ENCODE assay signal across 19 cellular contexts in genomic region chr19:19471682-19472081, GRCh38. TPM values are rescaled to one million over a fixed set of nuclear protein-coding genes. Genes with fewer than 3 reads are reported as not detected.
DNase-seq lines count a peak whose midpoint lies in the region; ATAC-seq and TF ChIP-seq lines count a peak whose summit lies in the region.
"Had no signal": no experiment of that assay in that cellular context is flagged by ENCODE, and none has a peak within 500 bp of the region (broad histone marks: within the 10 kb centered on the region; RNA-seq: fewer than 3 reads in every experiment).

No MANE protein-coding gene starts in this region.

- H3K27me3 ChIP-seq in GM23248 (replicated peaks; ENCODE audit: insufficient read depth) (no peaks in the 10 kb centered on the region), spleen (replicated peaks in 1 of 7) (no peaks in the 10 kb centered on the region)

- H3K27ac ChIP-seq in GM23248 (no peak overlapping the region), spleen (peak overlapping the region in 4 of 8 donors; percentile 20 to 75 (median 66))

- no peak overlapping the region for H3K9ac ChIP-seq in GM23248

- peaks cover 100% of the 10 kb centered on the region for H3K79me2 ChIP-seq in GM23248 (ENCODE audit: insufficient read depth)

- peaks cover 69% of the 10 kb centered on the region for H3K4me1 Mint-ChIP-seq in stimulated activated naive CD8-positive, alpha-beta T cell treated with anti-CD3 and anti-CD28 coated beads, Interleukin-15, Interleukin-2, amounts not matched to agents 100 ng/mL and 50 ng/mL, for 24 hours (ENCODE audit: low read depth)
- H3K4me1 Mint-ChIP-seq in stimulated activated naive CD8-positive, alpha-beta T cell treated with anti-CD3 and anti-CD28 coated beads, Interleukin-15, amount 100 ng/mL, for 72 hours: peaks cover 62% of the 10 kb centered on the region
- H3K4me1 Mint-ChIP-seq in T-cell (peaks cover 54 to 72% (median 62%) of the 10 kb centered on the region in 3 donors), mesothelial cell of epicardium (peaks cover 13% of the 10 kb centered on the region)

- peaks cover 20% of the 10 kb centered on the region for H3K36me3 ChIP-seq in GM23248 (ENCODE audit: low read depth)
- H3K36me3 ChIP-seq in spleen: peaks cover 0 to 61% (median 19%) of the 10 kb centered on the region in 6 donors

- POLR2A ChIA-PET in T-cell (lab: Charles Lee): interaction anchor here (0.6 to 0.7 kb wide), 2 partner anchors 27 to 1314 kb away, joined by 3 read pairs; no protein-coding TSS in a partner anchor

- WGBS in GM23248 (ENCODE audit: low coverage in 1 of 2, low lambda C conversion rate in 2 of 2, missing lambda C conversion rate in 2 of 2), 2 experiments: 82% methylated on average over 6 of the region's 6 CpGs
- WGBS in spleen, 5 donors: 68 to 79% (median 72%) methylated on average over 6 of the region's 6 CpGs

- peaks cover 14% of the 10 kb centered on the region; the same call in 1 of the 2 replicates for H3F3A ChIP-seq in GM23248 (ENCODE audit: insufficient read depth)

- no peak overlapping the region for H3K4me2 ChIP-seq in GM23248 (ENCODE audit: unreplicated experiment)
- H3K4me2 ChIP-seq: smooth muscle cell had no signal

- no peak for ATAC-seq in stimulated activated naive CD8-positive, alpha-beta T cell treated with anti-CD3 and anti-CD28 coated beads, Interleukin-15, amount 100 ng/mL, for 72 hours
- ATAC-seq in T-cell (replicated peaks in 1 of 4): peak in 1 of 4 experiments; percentile 19

- H3K9me3 Mint-ChIP-seq in stimulated activated naive CD8-positive, alpha-beta T cell treated with anti-CD3 and anti-CD28 coated beads, Interleukin-15, Interleukin-2, amounts not matched to agents 100 ng/mL and 50 ng/mL, for 24 hours: peaks cover 16% of the 10 kb centered on the region
- H3K9me3 Mint-ChIP-seq in stimulated activated naive CD8-positive, alpha-beta T cell treated with anti-CD3 and anti-CD28 coated beads, Interleukin-15, amount 100 ng/mL, for 72 hours: peaks cover 13 to 23% of the 10 kb centered on the region in 2 donors
- H3K9me3 Mint-ChIP-seq in T-cell (peaks cover 8 to 16% (median 16%) of the 10 kb centered on the region in 3 donors), mesothelial cell of epicardium (peaks cover 21% of the 10 kb centered on the region)

- no peak for DNase-seq in stimulated activated naive CD8-positive, alpha-beta T cell treated with anti-CD3 and anti-CD28 coated beads, Interleukin-15, amount 100 ng/mL, for 72 hours
- DNase-seq in T-cell (no peak), mesothelial cell of epicardium (ENCODE audit: low spot score in 2 of 2, unreplicated experiment in 2 of 2) (no peak), NCI-H146 (lab: John Stamatoyannopoulos, UW) (no peak), GM23248 (no peak), NCI-H2227 treated with DMSO at 0.1 percent for 48 hours (lab: John Stamatoyannopoulos, UW) (no peak), spleen (no peak)
- DNase-seq: activated CD4-positive, CD25-positive, alpha-beta regulatory T cell treated with anti-CD3 and anti-CD28 coated beads, Interleukin-2, amount 50 U/mL, for 72 hours; activated naive CD4-positive, alpha-beta T cell treated with anti-CD3 and anti-CD28 coated beads, Interleukin-2, amount 50 U/mL, for 16 hours; COR-L47; effector CD8-positive, alpha-beta T cell; EL; HCEC 1CT; midbrain; NCI-H1105 treated with DMSO at 0.1 percent for 48 hours; NCI-H69; Right ventricle myocardium superior had no signal

- H3K27ac Mint-ChIP-seq in stimulated activated naive CD8-positive, alpha-beta T cell treated with anti-CD3 and anti-CD28 coated beads, Interleukin-15, Interleukin-2, amounts not matched to agents 100 ng/mL and 50 ng/mL, for 24 hours: peak overlapping the region; percentile 33
- no peak overlapping the region for H3K27ac Mint-ChIP-seq in stimulated activated naive CD8-positive, alpha-beta T cell treated with anti-CD3 and anti-CD28 coated beads, Interleukin-15, amount 100 ng/mL, for 72 hours
- H3K27ac Mint-ChIP-seq in T-cell (peak overlapping the region; percentile 83 to 85), mesothelial cell of epicardium (peak overlapping the region; percentile 50)

- no peak for TF ChIP-seq POLR2A in spleen (IDR thresholded peaks at IDR 0.05)

- no peaks in the 10 kb centered on the region for H3K9me3 ChIP-seq in GM23248 (ENCODE audit: low read depth)
- H3K9me3 ChIP-seq in spleen: peaks cover 9 to 30% (median 25%) of the 10 kb centered on the region in 8 donors

- intact Hi-C loops in spleen (cut with DNase I; ENCODE audit: low total_unique reads): no loop called here

- H2AFZ ChIP-seq in GM23248: no peak overlapping the region

- H3K36me3 Mint-ChIP-seq in stimulated activated naive CD8-positive, alpha-beta T cell treated with anti-CD3 and anti-CD28 coated beads, Interleukin-15, Interleukin-2, amounts not matched to agents 100 ng/mL and 50 ng/mL, for 24 hours (ENCODE audit: low read depth): peaks cover 74% of the 10 kb centered on the region
- H3K36me3 Mint-ChIP-seq in T-cell (peaks cover 47% of the 10 kb centered on the region), mesothelial cell of epicardium (peaks cover 36% of the 10 kb centered on the region)

- H3K27me3 Mint-ChIP-seq in stimulated activated naive CD8-positive, alpha-beta T cell treated with anti-CD3 and anti-CD28 coated beads, Interleukin-15, Interleukin-2, amounts not matched to agents 100 ng/mL and 50 ng/mL, for 24 hours: no peaks in the 10 kb centered on the region
- no peaks in the 10 kb centered on the region for H3K27me3 Mint-ChIP-seq in stimulated activated naive CD8-positive, alpha-beta T cell treated with anti-CD3 and anti-CD28 coated beads, Interleukin-15, amount 100 ng/mL, for 72 hours
- H3K27me3 Mint-ChIP-seq in T-cell: no peaks in the 10 kb centered on the region
- no peaks in the 10 kb centered on the region for H3K27me3 Mint-ChIP-seq in mesothelial cell of epicardium (ENCODE audit: low read depth)

- in situ Hi-C loops in GM23248 (cut with MboI): no loop called here

- CTCF ChIA-PET in T-cell (lab: Charles Lee): interaction anchor here in 1 of 2 donors (0.7 to 1.0 kb wide), 2 partner anchors 65 to 66 kb away, joined by 3 to 4 read pairs; partner anchors contain the start of gene GATAD2A

- no peak for TF ChIP-seq CTCF in mesothelial cell of epicardium (IDR thresholded peaks at IDR 0.05; ENCODE audit: unreplicated experiment)
- no peak for TF ChIP-seq CTCF in spleen (IDR thresholded peaks at IDR 0.05 in 8 of 11, conservative IDR thresholded peaks at IDR 0.05 in 3 of 11)

- no peaks in the 10 kb centered on the region for H4K20me1 ChIP-seq in GM23248 (ENCODE audit: insufficient read depth)

- no peaks in the 10 kb centered on the region for H3K9me2 ChIP-seq in GM23248 (ENCODE audit: insufficient read depth)

- no peak overlapping the region for H3K4me3 ChIP-seq in GM23248
- H3K4me3 ChIP-seq in spleen: no peak overlapping the region
- H3K4me3 ChIP-seq: smooth muscle cell had no signal

- H3K4me1 ChIP-seq in GM23248 (ENCODE audit: insufficient read depth) (no peaks in the 10 kb centered on the region), spleen (peaks cover 34 to 73% (median 58%) of the 10 kb centered on the region in 6 donors)

- H3K4me3 Mint-ChIP-seq in stimulated activated naive CD8-positive, alpha-beta T cell treated with anti-CD3 and anti-CD28 coated beads, Interleukin-15, Interleukin-2, amounts not matched to agents 100 ng/mL and 50 ng/mL, for 24 hours: no peak overlapping the region
- no peak overlapping the region for H3K4me3 Mint-ChIP-seq in stimulated activated naive CD8-positive, alpha-beta T cell treated with anti-CD3 and anti-CD28 coated beads, Interleukin-15, amount 100 ng/mL, for 72 hours
- H3K4me3 Mint-ChIP-seq in T-cell (peak overlapping the region in 1 of 3 donors; percentile 16), mesothelial cell of epicardium (no peak overlapping the region)

RNA-seq across cellular contexts. Expression of gene TSSK6, which starts 43.7 kb away (rescaled TPM):
- total RNA-seq in T-cell: 10 to 100 TPM in 3 of 5 donors, 1 to 10 TPM in 2; 3.9 to 13.0 (median 11.0) TPM
- total RNA-seq in mesothelial cell of epicardium: 1.9 to 2.3 TPM (median 2.1 TPM) in 3 replicates
- 0.25 and 2.3 TPM in 2 replicates for total RNA-seq in GM23248 (2014; rRNA removed; shearing (Covaris generic))
- 0.70 and 0.95 TPM in 2 replicates for polyA plus RNA-seq in GM23248 (2016; fragmentation: Nextera tagmentation; extraction: Ambion mirVana)
- 1 to 10 TPM; 2.3 to 5.6 (median 3.7) TPM for total RNA-seq in spleen
- 1 to 10 TPM; 1.7 to 3.3 (median 2.4) TPM for polyA plus RNA-seq in spleen

RNA-seq across cellular contexts. Expression of gene NDUFA13, which starts 44.3 kb away (rescaled TPM):
- total RNA-seq in T-cell (100 to 1,000 TPM; 188 to 235 (median 233) TPM), mesothelial cell of epicardium (338 to 343 TPM (median 342 TPM) in 3 replicates), spleen (100 to 1,000 TPM in 4 of 7 donors, 10 to 100 TPM in 3; 24.0 to 216 (median 182) TPM)
- total RNA-seq in GM23248 (2014; rRNA removed; shearing (Covaris generic)): 18.3 and 92.4 TPM in 2 replicates
- polyA plus RNA-seq in GM23248 (2016; fragmentation: Nextera tagmentation; extraction: Ambion mirVana) (466 and 474 TPM in 2 replicates), spleen (100 to 1,000 TPM; 203 to 224 (median 204) TPM)

RNA-seq across cellular contexts. Expression of gene YJEFN3, which starts 57.0 kb away (rescaled TPM):
- total RNA-seq in T-cell (10 to 100 TPM in 3 of 5 donors, 1 to 10 TPM in 2; 5.4 to 14.2 (median 12.5) TPM), mesothelial cell of epicardium (19.0 to 22.6 TPM (median 20.7 TPM) in 3 replicates), spleen (1 to 10 TPM; 1.3 to 4.8 (median 3.2) TPM)
- 0.25 TPM in 1 of 2 replicates, not detected in the other for total RNA-seq in GM23248 (2014; rRNA removed; shearing (Covaris generic))
- polyA plus RNA-seq in GM23248 (2016; fragmentation: Nextera tagmentation; extraction: Ambion mirVana) (1.3 and 2.4 TPM in 2 replicates), spleen (10 to 100 TPM; 10.4 to 22.7 (median 13.0) TPM)

Comparison
In these comparisons a context has a peak if more than half of its experiments do, and no peak if none do; other contexts are left out.
1. H3K27ac Mint-ChIP-seq: peak in stimulated activated naive CD8-positive, alpha-beta T cell treated with anti-CD3 and anti-CD28 coated beads, Interleukin-15, Interleukin-2, amounts not matched to agents 100 ng/mL and 50 ng/mL, for 24 hours (single experiment), T-cell (2 of 2) and mesothelial cell of epicardium (single experiment); none in stimulated activated naive CD8-positive, alpha-beta T cell treated with anti-CD3 and anti-CD28 coated beads, Interleukin-15, amount 100 ng/mL, for 72 hours (0 of 2).